In genomic region chr6:31126416-31127175, GRCh38 we compare ENCODE assay signal across 17 cellular contexts. TPM values are rescaled to one million over a fixed set of nuclear protein-coding genes. Genes with fewer than 3 reads are reported as not detected.
A peak's percentile ranks its signal among the peaks of the same experiment; 100 is the strongest.
DNase-seq lines count a peak whose midpoint lies in the region; ATAC-seq and TF ChIP-seq lines count a peak whose summit lies in the region.
"Had no signal": no experiment of that assay in that cellular context is flagged by ENCODE, and none has a peak within 500 bp of the region (broad histone marks: within the 10 kb centered on the region; RNA-seq: fewer than 3 reads in every experiment).

No MANE protein-coding gene starts in this region.

- H3K27me3 ChIP-seq in SJSA1 (replicated peaks) = no peaks in the 10 kb centered on the region
- no peaks in the 10 kb centered on the region for H3K27me3 ChIP-seq in muscle layer of duodenum (ENCODE audit: low read depth, low read length)

- H3K4me1 Mint-ChIP-seq in Calu3 (ENCODE audit: low read depth, unreplicated experiment) (peaks cover 59% of the 10 kb centered on the region), immature natural killer cell (no peaks in the 10 kb centered on the region)

- DNase-seq in Calu3 (no peak), SJSA1 (ENCODE audit: low read depth in 1 of 2, low spot score in 2 of 2) (no peak), epithelial cell of prostate (ENCODE audit: low read depth, low spot score) (no peak), immature natural killer cell (no peak), NCI-H345 (lab: John Stamatoyannopoulos, UW) (no peak), 8988T (no peak)
- DNase-seq: activated CD4-positive, alpha-beta T cell treated with anti-CD3 and anti-CD28 coated beads for 36 hours; activated CD8-positive, alpha-beta memory T cell treated with anti-CD3 and anti-CD28 coated beads, Interleukin-2, amount 50 U/mL, for 4 hours; amygdala; CD4-positive, alpha-beta memory T cell; DMS79; NCI-H1694 treated with DMSO at 0.1 percent for 48 hours; NCI-H524; SHP77 treated with DMSO at 0.1 percent for 48 hours had no signal

- no TSS peak for BruUV-seq in Calu3 (replicated peaks; lab: Mats Ljungman, UMichigan)

- H3K4me1 ChIP-seq in SJSA1 (replicated peaks) (peaks cover 41% of the 10 kb centered on the region), muscle layer of duodenum (ENCODE audit: control insufficient read depth in 1 of 2, insufficient read depth in 2 of 2, low read length in 2 of 2) (peaks cover 0 to 36% of the 10 kb centered on the region in 2 donors)

- no peaks in the 10 kb centered on the region for H3K27me3 Mint-ChIP-seq in Calu3 (ENCODE audit: unreplicated experiment)
- peaks cover 5 to 10% (median 8%) of the 10 kb centered on the region in 3 donors for H3K27me3 Mint-ChIP-seq in immature natural killer cell (ENCODE audit: low read depth in 3 of 3)

- peak overlapping the region; percentile 10 for H3K4me3 Mint-ChIP-seq in Calu3 (ENCODE audit: low read depth, unreplicated experiment)
- H3K4me3 Mint-ChIP-seq in immature natural killer cell = no peak overlapping the region
- H3K4me3 Mint-ChIP-seq: activated CD4-positive, alpha-beta T cell treated with anti-CD3 and anti-CD28 coated beads for 36 hours; CD4-positive, alpha-beta memory T cell had no signal

- H3K9me3 ChIP-seq in SJSA1 (replicated peaks) = no peaks in the 10 kb centered on the region
- no peaks in the 10 kb centered on the region for H3K9me3 ChIP-seq in muscle layer of duodenum (ENCODE audit: control insufficient read depth in 1 of 2, low read length in 2 of 2)

- no peak for ATAC-seq in GM21717 (IDR thresholded peaks at IDR 0.05; ENCODE audit: unreplicated experiment)
- ATAC-seq: activated CD4-positive, alpha-beta T cell treated with anti-CD3 and anti-CD28 coated beads for 36 hours had no signal

- H3K27ac Mint-ChIP-seq in Calu3 (ENCODE audit: unreplicated experiment) (peak overlapping the region; percentile 56), immature natural killer cell (no peak overlapping the region)
- H3K27ac Mint-ChIP-seq: activated CD4-positive, alpha-beta T cell treated with anti-CD3 and anti-CD28 coated beads for 36 hours had no signal

- TF ChIP-seq CTCF in Calu3 (IDR thresholded peaks at IDR 0.05; ENCODE audit: unreplicated experiment) = no peak

- H3K36me3 Mint-ChIP-seq in Calu3 (ENCODE audit: insufficient read depth, unreplicated experiment) = peaks cover 41% of the 10 kb centered on the region
- no peaks in the 10 kb centered on the region for H3K36me3 Mint-ChIP-seq in immature natural killer cell
- H3K36me3 Mint-ChIP-seq: CD4-positive, alpha-beta memory T cell had no signal

- H3K36me3 ChIP-seq in SJSA1 (no peaks in the 10 kb centered on the region), muscle layer of duodenum (ENCODE audit: control insufficient read depth in 1 of 2, insufficient read depth in 2 of 2, low read length in 2 of 2) (no peaks in the 10 kb centered on the region)

- intact Hi-C loops in Calu3 (cut with micrococcal nuclease; ENCODE audit: unreplicated experiment) = loop anchor here (5.0 kb wide), 1 partner anchor 209 kb away; no protein-coding TSS in a partner anchor

- H3K27ac ChIP-seq in SJSA1 (peak overlapping the region; percentile 45), epithelial cell of prostate (peak overlapping the region; percentile 89), muscle layer of duodenum (ENCODE audit: low read length) (peak overlapping the region; percentile 51)

- CTCF ChIA-PET in Calu3 (lab: Charles Lee) = interaction anchor here (0.7 to 3.7 kb wide), 8 partner anchors 11 to 231 kb away, joined by 3 to 20 read pairs (median 6); partner anchors contain the start of genes PSORS1C1 and TCF19

- no peak overlapping the region for H3K4me3 ChIP-seq in SJSA1
- H3K4me3 ChIP-seq in muscle layer of duodenum (ENCODE audit: low read depth in 1 of 2, low read length in 2 of 2) = no peak overlapping the region

- no peaks in the 10 kb centered on the region for H3K9me3 Mint-ChIP-seq in Calu3 (ENCODE audit: low read depth, unreplicated experiment)
- no peaks in the 10 kb centered on the region for H3K9me3 Mint-ChIP-seq in immature natural killer cell

RNA-seq across cellular contexts. Expression of gene CDSN, which starts 6.3 kb away (rescaled TPM):
- total RNA-seq in Calu3 (2022) = 0.35 and 0.42 TPM in 2 replicates
- not detected in 2 replicates for total RNA-seq in SJSA1 (2014; rRNA removed; shearing (Covaris generic))
- polyA plus RNA-seq in immature natural killer cell = not detected
- total RNA-seq: activated CD4-positive, alpha-beta T cell treated with anti-CD3 and anti-CD28 coated beads for 36 hours; CD4-positive, alpha-beta memory T cell; lung microvascular endothelial cell had no signal
- polyA plus RNA-seq: CD4-positive, alpha-beta memory T cell had no signal

RNA-seq across cellular contexts. Expression of gene PSORS1C1, which starts 12.0 kb away (rescaled TPM):
- total RNA-seq in Calu3 (2022) = 9.4 and 11.0 TPM in 2 replicates
- 0.39 and 0.53 TPM in 2 replicates for total RNA-seq in SJSA1 (2014; rRNA removed; shearing (Covaris generic))
- polyA plus RNA-seq in immature natural killer cell = not detected
- total RNA-seq: CD4-positive, alpha-beta memory T cell had no signal

RNA-seq across cellular contexts. Expression of gene PSORS1C2, which starts 12.3 kb away (rescaled TPM):
- total RNA-seq in Calu3 (2022) = not detected in 2 replicates
- total RNA-seq in SJSA1 (2014; rRNA removed; shearing (Covaris generic)) = not detected in 2 replicates
- not detected for polyA plus RNA-seq in immature natural killer cell
- total RNA-seq: activated CD4-positive, alpha-beta T cell treated with anti-CD3 and anti-CD28 coated beads for 36 hours; CD4-positive, alpha-beta memory T cell; lung microvascular endothelial cell had no signal
- polyA plus RNA-seq: CD4-positive, alpha-beta memory T cell had no signal

RNA-seq across cellular contexts. Expression of gene C6orf15, which starts 14.2 kb away (rescaled TPM):
- not detected in 2 replicates for total RNA-seq in Calu3 (2022)
- not detected in 2 replicates for total RNA-seq in SJSA1 (2014; rRNA removed; shearing (Covaris generic))
- polyA plus RNA-seq in immature natural killer cell = not detected
- total RNA-seq: activated CD4-positive, alpha-beta T cell treated with anti-CD3 and anti-CD28 coated beads for 36 hours; CD4-positive, alpha-beta memory T cell; lung microvascular endothelial cell had no signal
- polyA plus RNA-seq: CD4-positive, alpha-beta memory T cell had no signal

RNA-seq across cellular contexts. Expression of gene CCHCR1, which starts 31.0 kb away (rescaled TPM):
- total RNA-seq in Calu3 (2022) = 95.2 and 105 TPM in 2 replicates
- 35.1 and 39.2 TPM in 2 replicates for total RNA-seq in SJSA1 (2014; rRNA removed; shearing (Covaris generic))
- polyA plus RNA-seq in immature natural killer cell = 1 to 10 TPM in 2 of 3 donors, under 1 TPM in 1; 0.42 to 6.1 (median 4.8) TPM
